ENCODE assay signal across 15 cellular contexts in the genomic region with DNA sequence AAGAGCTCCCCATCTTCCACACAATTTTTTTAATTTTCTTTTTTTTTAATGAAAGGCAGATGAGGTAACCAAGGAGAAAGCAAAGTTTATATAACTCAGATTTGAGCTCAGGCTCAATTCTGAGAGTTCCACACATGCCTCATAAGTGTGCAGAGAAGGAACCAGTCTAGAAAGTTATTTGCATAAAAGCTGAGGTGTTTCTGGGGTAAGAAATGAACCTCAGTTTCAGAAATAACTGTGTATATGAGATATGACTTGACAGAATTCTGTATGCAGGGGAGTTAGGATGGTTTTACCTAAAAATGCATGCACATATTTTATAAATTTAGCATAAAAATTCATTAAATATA. TPM values are rescaled to one million over a fixed set of nuclear protein-coding genes. Genes with fewer than 3 reads are reported as not detected.
DNase-seq lines count a peak whose midpoint lies in the region; ATAC-seq lines count a peak whose summit lies in the region.
"Had no signal": no experiment of that assay in that cellular context is flagged by ENCODE, and none has a peak within 500 bp of the region (broad histone marks: within the 10 kb centered on the region; RNA-seq: fewer than 3 reads in every experiment).

No MANE protein-coding gene starts in this region.

- no peak for DNase-seq in activated T-cell treated with anti-CD3 and anti-CD28 coated beads, Interleukin-2, amount 50 U/mL, for 72 hours
- DNase-seq in activated T-cell treated with anti-CD3 and anti-CD28 coated beads, Interleukin-2, amount 50 U/mL, for 48 hours: no peak
- DNase-seq in substantia nigra (lab: John Stamatoyannopoulos, UW) (no peak), NCI-H1105 (lab: John Stamatoyannopoulos, UW) (no peak), NCI-H1436 treated with DMSO at 0.1 percent for 48 hours (lab: John Stamatoyannopoulos, UW) (no peak), NCI-H146 treated with DMSO at 0.1 percent for 48 hours (lab: John Stamatoyannopoulos, UW; ENCODE audit: unreplicated experiment) (no peak)
- DNase-seq: IMR-90; NCI-H524; stimulated activated CD4-positive, alpha-beta T cell treated with anti-CD3 and anti-CD28 coated beads, Interleukin-2, amount 100 ng/mL, for 48 hours; T1000 had no signal

- H3K4me1 Mint-ChIP-seq in activated T-cell treated with anti-CD3 and anti-CD28 coated beads, Interleukin-2, amount 50 U/mL, for 72 hours (ENCODE audit: low read depth): peaks cover 37% of the 10 kb centered on the region

- peaks cover 6% of the 10 kb centered on the region for H3K27me3 Mint-ChIP-seq in activated T-cell treated with anti-CD3 and anti-CD28 coated beads, Interleukin-2, amount 50 U/mL, for 72 hours (ENCODE audit: low read depth)

- H3K27ac ChIP-seq in substantia nigra (ENCODE audit: low read depth, low read length, poor library complexity, severe bottlenecking): peak overlapping the region; percentile 94
- H3K27ac ChIP-seq: neutrophil, vagina had no signal

- H3K9me3 Mint-ChIP-seq in activated T-cell treated with anti-CD3 and anti-CD28 coated beads, Interleukin-2, amount 50 U/mL, for 72 hours: no peaks in the 10 kb centered on the region

- peak overlapping the region in 1 of 2 donors; percentile 64 for H3K4me3 Mint-ChIP-seq in activated T-cell treated with anti-CD3 and anti-CD28 coated beads, Interleukin-2, amount 50 U/mL, for 72 hours

- peak; percentile 92 for ATAC-seq in activated T-cell treated with anti-CD3 and anti-CD28 coated beads, Interleukin-2, amount 50 U/mL, for 72 hours (replicated peaks in 1 of 2)
- ATAC-seq in GM21825 (IDR thresholded peaks at IDR 0.05; ENCODE audit: unreplicated experiment): peak; percentile 97
- ATAC-seq in HG03354 (IDR thresholded peaks at IDR 0.05; ENCODE audit: poor library complexity, severe bottlenecking, unreplicated experiment): peak; percentile 99

- peak overlapping the region; percentile 91 for H3K27ac Mint-ChIP-seq in activated T-cell treated with anti-CD3 and anti-CD28 coated beads, Interleukin-2, amount 50 U/mL, for 72 hours

- H3K36me3 Mint-ChIP-seq in activated T-cell treated with anti-CD3 and anti-CD28 coated beads, Interleukin-2, amount 50 U/mL, for 72 hours (ENCODE audit: insufficient read depth in 2 of 2): peaks cover 0 to 4% of the 10 kb centered on the region in 2 donors

RNA-seq across cellular contexts. Expression of a gene that starts 51.3 kb away (rescaled TPM):
- total RNA-seq in activated T-cell treated with anti-CD3 and anti-CD28 coated beads, Interleukin-2, amount 50 U/mL, for 72 hours: 10 to 100 TPM in 1 of 2 donors, 1 to 10 TPM in 1; 7.9 to 13.5 TPM
- total RNA-seq: epithelial cell of proximal tubule, IMR-90 had no signal
